9 cellular contexts compared by ENCODE assay signal in the genomic region with DNA sequence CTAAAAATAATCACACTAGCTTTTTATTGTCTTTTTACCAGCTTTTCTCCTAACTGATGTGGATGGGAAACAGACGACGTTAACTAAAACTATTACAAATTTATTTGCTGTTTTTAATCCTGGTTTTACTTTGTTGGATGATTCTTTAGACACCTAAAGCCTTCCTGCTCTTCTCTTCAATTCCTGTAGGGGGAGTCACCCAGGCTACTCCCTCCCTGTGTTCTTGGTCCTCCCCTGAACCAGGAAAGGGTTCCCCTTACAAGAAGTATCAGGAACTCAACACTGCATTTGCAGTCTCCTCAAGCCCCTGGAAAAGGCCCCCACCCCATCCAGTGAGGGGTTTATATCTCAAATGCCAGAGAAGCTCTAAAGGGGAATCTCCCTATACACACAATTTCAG.
DNase-seq lines count a peak whose midpoint lies in the region; ATAC-seq, FAIRE-seq and TF ChIP-seq lines count a peak whose summit lies in the region.
"Had no signal": no experiment of that assay in that cellular context is flagged by ENCODE, and none has a peak within 500 bp of the region (broad histone marks: within the 10 kb centered on the region; RNA-seq: fewer than 3 reads in every experiment).

No MANE protein-coding gene starts in this region.

- intact Hi-C loops in HepG2 (cut with micrococcal nuclease; ENCODE audit: unreplicated experiment) = loop anchor here (1.0 to 10.0 kb wide), 2 partner anchors 140 to 206 kb away; partner anchors contain the start of gene SUCLA2
- intact Hi-C loops in dorsolateral prefrontal cortex (cut with DNase I) = no loop called here

- no peaks in the 10 kb centered on the region for H3K27me3 Mint-ChIP-seq in astrocyte (ENCODE audit: low read depth, unreplicated experiment)

- H4K20me1 ChIP-seq in astrocyte (ENCODE audit: insufficient read depth, low read length) (no peaks in the 10 kb centered on the region), HepG2 (ENCODE audit: insufficient read depth, low read length) (no peaks in the 10 kb centered on the region)

- H3K9ac ChIP-seq in astrocyte (ENCODE audit: low read length) (no peak overlapping the region), HepG2 (ENCODE audit: insufficient read depth, low read depth, low read length) (no peak overlapping the region)

- peaks cover 3% of the 10 kb centered on the region for H3K9me3 ChIP-seq in astrocyte (ENCODE audit: insufficient read depth, low read depth, low read length)
- H3K9me3 ChIP-seq in HepG2 (ENCODE audit: low read length) = peaks cover 21% of the 10 kb centered on the region
- peaks cover 0 to 13% (median 0%) of the 10 kb centered on the region in 3 donors for H3K9me3 ChIP-seq in gastroesophageal sphincter

- peaks cover 4% of the 10 kb centered on the region for H3K36me3 Mint-ChIP-seq in astrocyte (ENCODE audit: low read depth, unreplicated experiment)

- TF ChIP-seq CTCF in astrocyte (IDR thresholded peaks at IDR 0.05; ENCODE audit: insufficient read depth, low read depth, low read length) = peak; percentile 35
- TF ChIP-seq CTCF in HepG2 (CRISPR knock-in tag; IDR thresholded peaks at IDR 0.05) = peak; percentile 47
- no peak for TF ChIP-seq CTCF in gastroesophageal sphincter (IDR thresholded peaks at IDR 0.05)
- TF ChIP-seq CTCF in dorsolateral prefrontal cortex (IDR thresholded peaks at IDR 0.05 in 54 of 56, conservative IDR thresholded peaks at IDR 0.05 in 2 of 56; ENCODE audit: low read depth in 1 of 56, partially characterized antibody in 56 of 56) = peak in 23 of 56 donors; percentile 11 to 46 (median 25)

- in situ Hi-C loops in HepG2 (cut with HindIII; ENCODE audit: extremely low pct_ligation_motif_present, low pct_unique_long_range_greater_than_20kb) = no loop called here

- no peak overlapping the region for H3K27ac Mint-ChIP-seq in astrocyte (ENCODE audit: unreplicated experiment)

- H3K27ac ChIP-seq in astrocyte (ENCODE audit: low read depth, low read length) (no peak overlapping the region), HepG2 (ENCODE audit: extremely low read length, insufficient read depth, low read length) (no peak overlapping the region), gastroesophageal sphincter (no peak overlapping the region), dorsolateral prefrontal cortex (no peak overlapping the region)

- H3K4me3 ChIP-seq in astrocyte (ENCODE audit: insufficient read depth, low read depth, low read length) (no peak overlapping the region), HepG2 (replicated peaks in 1 of 3; ENCODE audit: insufficient read depth in 1 of 3, low read depth in 2 of 3, low read length in 3 of 3) (no peak overlapping the region), gastroesophageal sphincter (no peak overlapping the region), dorsolateral prefrontal cortex (no peak overlapping the region)

- no TSS peak for BruUV-seq in HepG2 (replicated peaks; lab: Mats Ljungman, UMichigan)

- POLR2A ChIA-PET in HepG2 (lab: Yijun Ruan, JAX) = no interaction called here

- TF ChIP-seq EP300 in HepG2 (IDR thresholded peaks at IDR 0.05; ENCODE audit: low read depth in 2 of 2, low read length in 2 of 2) (no peak), HepG2 (CRISPR knock-in tag; IDR thresholded peaks at IDR 0.05; ENCODE audit: borderline replicate concordance) (no peak), gastroesophageal sphincter (IDR thresholded peaks at IDR 0.05) (no peak)

- H3K36me3 ChIP-seq in astrocyte (ENCODE audit: insufficient read depth, low read length) (no peaks in the 10 kb centered on the region), HepG2 (replicated peaks in 1 of 2; ENCODE audit: control insufficient read depth in 1 of 2, insufficient read depth in 2 of 2, low read length in 2 of 2) (no peaks in the 10 kb centered on the region), gastroesophageal sphincter (no peaks in the 10 kb centered on the region)

- CTCF ChIA-PET in HepG2 (lab: Yijun Ruan, JAX; ENCODE audit: low intra/inter-chr PET ratio, low total read pairs) = no interaction called here

- H3K79me2 ChIP-seq in astrocyte (ENCODE audit: insufficient read depth, low read length) = no peaks in the 10 kb centered on the region
- no peaks in the 10 kb centered on the region for H3K79me2 ChIP-seq in HepG2 (ENCODE audit: insufficient read depth, low read length)

- no peak overlapping the region for H2AFZ ChIP-seq in astrocyte (ENCODE audit: low read depth, low read length)
- no peak overlapping the region for H2AFZ ChIP-seq in HepG2 (ENCODE audit: low read length)

- WGBS in HepG2 (ENCODE audit: low lambda C conversion rate) = 4% methylated on average over 2 of the region's 2 CpGs
- 48 to 77% methylated on average over 2 of the region's 2 CpGs for WGBS in gastroesophageal sphincter (ENCODE audit: low coverage in 1 of 2), 2 donors

- ATAC-seq in HepG2 = peak; percentile 76
- no peak for ATAC-seq in gastroesophageal sphincter

- H3K4me3 Mint-ChIP-seq in astrocyte (ENCODE audit: unreplicated experiment) = no peak overlapping the region

- no peak for TF ChIP-seq RAD21 in HepG2 (CRISPR knock-in tag; IDR thresholded peaks at IDR 0.05)

- H3K9me3 Mint-ChIP-seq in astrocyte (ENCODE audit: unreplicated experiment) = peaks cover 13% of the 10 kb centered on the region

- TF ChIP-seq POLR2A in HepG2 (IDR thresholded peaks at IDR 0.05; ENCODE audit: insufficient read depth in 1 of 2, low read depth in 2 of 2, low read length in 2 of 2) = no peak
- TF ChIP-seq POLR2A in gastroesophageal sphincter (IDR thresholded peaks at IDR 0.05) = no peak

- H3K4me2 ChIP-seq in astrocyte (ENCODE audit: low read length) = no peak overlapping the region
- no peak overlapping the region for H3K4me2 ChIP-seq in HepG2 (ENCODE audit: low read depth, low read length)

- H3K27me3 ChIP-seq in astrocyte (ENCODE audit: insufficient read depth, low read length) (no peaks in the 10 kb centered on the region), HepG2 (ENCODE audit: control insufficient read depth in 1 of 2, insufficient read depth in 2 of 2, low read length in 2 of 2) (no peaks in the 10 kb centered on the region), gastroesophageal sphincter (no peaks in the 10 kb centered on the region), dorsolateral prefrontal cortex (no peaks in the 10 kb centered on the region)

- H3K4me1 ChIP-seq in astrocyte (ENCODE audit: insufficient read depth, low read length) (no peaks in the 10 kb centered on the region), HepG2 (ENCODE audit: insufficient read depth, low read length) (no peaks in the 10 kb centered on the region), gastroesophageal sphincter (no peaks in the 10 kb centered on the region)

- DNase-seq in D341Med (ENCODE audit: low spot score) = peak; percentile 35
- peak; percentile 8 for DNase-seq in HuH-7 (ENCODE audit: low spot score)
- no peak for DNase-seq in astrocyte (ENCODE audit: low read depth)
- peak; percentile 7 for DNase-seq in HepG2 (ENCODE audit: low spot score)
- no peak for DNase-seq in ecto neural progenitor cell (ENCODE audit: low spot score)
- DNase-seq in NCI-H1694 treated with DMSO at 0.1 percent for 48 hours (lab: John Stamatoyannopoulos, UW) = no peak
- DNase-seq in dorsolateral prefrontal cortex = no peak
- DNase-seq: stimulated activated CD4-positive, alpha-beta T cell treated with anti-CD3 and anti-CD28 coated beads, Interleukin-2, amount 100 ng/mL, for 24 hours had no signal

- FAIRE-seq in astrocyte (lab: Jason Lieb, UNC) (no peak), HepG2 (lab: Jason Lieb, UNC) (no peak)

- H3K4me1 Mint-ChIP-seq in astrocyte (ENCODE audit: low read depth, unreplicated experiment) = no peaks in the 10 kb centered on the region

TF ChIP-seq in HepG2, 621 proteins besides CTCF, POLR2A, EP300 and RAD21 (continues in another document):
- no peak for TF ChIP-seq ZFP36L2 (CRISPR knock-in tag; IDR thresholded peaks at IDR 0.05)
- no peak for TF ChIP-seq ZNF335 (CRISPR knock-in tag; IDR thresholded peaks at IDR 0.05)
- peak; percentile 28; the same call in 1 of the 2 replicates for TF ChIP-seq STAG1 (CRISPR knock-in tag; IDR thresholded peaks at IDR 0.05)
- TF ChIP-seq ZNF446 (CRISPR knock-in tag; IDR thresholded peaks at IDR 0.05) = no peak
- TF ChIP-seq, protein P1, sequence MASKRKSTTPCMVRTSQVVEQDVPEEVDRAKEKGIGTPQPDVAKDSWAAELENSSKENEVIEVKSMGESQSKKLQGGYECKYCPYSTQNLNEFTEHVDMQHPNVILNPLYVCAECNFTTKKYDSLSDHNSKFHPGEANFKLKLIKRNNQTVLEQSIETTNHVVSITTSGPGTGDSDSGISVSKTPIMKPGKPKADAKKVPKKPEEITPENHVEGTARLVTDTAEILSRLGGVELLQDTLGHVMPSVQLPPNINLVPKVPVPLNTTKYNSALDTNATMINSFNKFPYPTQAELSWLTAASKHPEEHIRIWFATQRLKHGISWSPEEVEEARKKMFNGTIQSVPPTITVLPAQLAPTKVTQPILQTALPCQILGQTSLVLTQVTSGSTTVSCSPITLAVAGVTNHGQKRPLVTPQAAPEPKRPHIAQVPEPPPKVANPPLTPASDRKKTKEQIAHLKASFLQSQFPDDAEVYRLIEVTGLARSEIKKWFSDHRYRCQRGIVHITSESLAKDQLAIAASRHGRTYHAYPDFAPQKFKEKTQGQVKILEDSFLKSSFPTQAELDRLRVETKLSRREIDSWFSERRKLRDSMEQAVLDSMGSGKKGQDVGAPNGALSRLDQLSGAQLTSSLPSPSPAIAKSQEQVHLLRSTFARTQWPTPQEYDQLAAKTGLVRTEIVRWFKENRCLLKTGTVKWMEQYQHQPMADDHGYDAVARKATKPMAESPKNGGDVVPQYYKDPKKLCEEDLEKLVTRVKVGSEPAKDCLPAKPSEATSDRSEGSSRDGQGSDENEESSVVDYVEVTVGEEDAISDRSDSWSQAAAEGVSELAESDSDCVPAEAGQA (IDR thresholded peaks at IDR 0.05; ENCODE audit: low read depth) = no peak
- TF ChIP-seq, protein P1 (CRISPR knock-in tag; IDR thresholded peaks at IDR 0.05; ENCODE audit: borderline replicate concordance) = no peak

Comparison
In these comparisons a context has a peak if more than half of its experiments do, and no peak if none do; other contexts are left out.
1. DNase-seq: peak in D341Med (single experiment), HuH-7 (single experiment) and HepG2 (single experiment); none in astrocyte (single experiment), ecto neural progenitor cell (single experiment), NCI-H1694 treated with DMSO at 0.1 percent for 48 hours (single experiment) and dorsolateral prefrontal cortex (0 of 10).
2. CTCF ChIP-seq: peak in astrocyte (single experiment) and HepG2 (single experiment); none in gastroesophageal sphincter (0 of 4).